Comparison of ENCODE assay signal across 1 cellular context in the genomic region with DNA sequence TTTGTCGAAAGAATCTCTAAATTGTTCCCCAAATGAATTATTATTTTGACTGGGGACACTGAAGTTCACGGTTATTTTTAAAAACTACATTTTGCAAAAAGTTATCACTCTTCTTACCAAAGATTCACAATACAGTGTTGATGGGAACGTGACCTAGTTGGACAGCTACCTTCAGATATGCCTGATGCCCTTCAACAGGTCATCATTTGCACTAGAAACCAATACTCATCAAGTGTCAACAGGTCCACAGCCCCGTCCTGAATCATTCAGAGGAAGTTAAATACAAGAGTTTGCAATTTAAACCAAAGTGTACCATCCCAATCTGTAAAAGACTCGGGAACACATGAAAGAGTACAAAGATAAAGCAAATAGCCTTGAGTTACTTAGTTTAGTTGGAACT.
TF ChIP-seq lines count a peak whose summit lies in the region.

No MANE protein-coding gene starts in this region.

TF ChIP-seq in HepG2, 621 proteins besides CTCF, POLR2A, EP300 and RAD21:
- TF ChIP-seq, protein P1, sequence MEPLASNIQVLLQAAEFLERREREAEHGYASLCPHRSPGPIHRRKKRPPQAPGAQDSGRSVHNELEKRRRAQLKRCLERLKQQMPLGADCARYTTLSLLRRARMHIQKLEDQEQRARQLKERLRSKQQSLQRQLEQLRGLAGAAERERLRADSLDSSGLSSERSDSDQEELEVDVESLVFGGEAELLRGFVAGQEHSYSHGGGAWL (CRISPR knock-in tag; IDR thresholded peaks at IDR 0.05): no peak
- TF ChIP-seq HMG20B (CRISPR knock-in tag; conservative IDR thresholded peaks at IDR 0.05): no peak
- no peak for TF ChIP-seq ZBTB20 (CRISPR knock-in tag; IDR thresholded peaks at IDR 0.05; ENCODE audit: borderline replicate concordance, low read depth)
- TF ChIP-seq, protein P2, sequence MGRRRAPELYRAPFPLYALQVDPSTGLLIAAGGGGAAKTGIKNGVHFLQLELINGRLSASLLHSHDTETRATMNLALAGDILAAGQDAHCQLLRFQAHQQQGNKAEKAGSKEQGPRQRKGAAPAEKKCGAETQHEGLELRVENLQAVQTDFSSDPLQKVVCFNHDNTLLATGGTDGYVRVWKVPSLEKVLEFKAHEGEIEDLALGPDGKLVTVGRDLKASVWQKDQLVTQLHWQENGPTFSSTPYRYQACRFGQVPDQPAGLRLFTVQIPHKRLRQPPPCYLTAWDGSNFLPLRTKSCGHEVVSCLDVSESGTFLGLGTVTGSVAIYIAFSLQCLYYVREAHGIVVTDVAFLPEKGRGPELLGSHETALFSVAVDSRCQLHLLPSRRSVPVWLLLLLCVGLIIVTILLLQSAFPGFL (CRISPR knock-in tag; IDR thresholded peaks at IDR 0.05): no peak
- no peak for TF ChIP-seq ZNF441 (CRISPR knock-in tag; IDR thresholded peaks at IDR 0.05; ENCODE audit: borderline replicate concordance)
- no peak for TF ChIP-seq NCOA1 (CRISPR knock-in tag; IDR thresholded peaks at IDR 0.05)
- TF ChIP-seq, protein P3, sequence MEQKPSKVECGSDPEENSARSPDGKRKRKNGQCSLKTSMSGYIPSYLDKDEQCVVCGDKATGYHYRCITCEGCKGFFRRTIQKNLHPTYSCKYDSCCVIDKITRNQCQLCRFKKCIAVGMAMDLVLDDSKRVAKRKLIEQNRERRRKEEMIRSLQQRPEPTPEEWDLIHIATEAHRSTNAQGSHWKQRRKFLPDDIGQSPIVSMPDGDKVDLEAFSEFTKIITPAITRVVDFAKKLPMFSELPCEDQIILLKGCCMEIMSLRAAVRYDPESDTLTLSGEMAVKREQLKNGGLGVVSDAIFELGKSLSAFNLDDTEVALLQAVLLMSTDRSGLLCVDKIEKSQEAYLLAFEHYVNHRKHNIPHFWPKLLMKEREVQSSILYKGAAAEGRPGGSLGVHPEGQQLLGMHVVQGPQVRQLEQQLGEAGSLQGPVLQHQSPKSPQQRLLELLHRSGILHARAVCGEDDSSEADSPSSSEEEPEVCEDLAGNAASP (CRISPR knock-in tag; IDR thresholded peaks at IDR 0.05; ENCODE audit: borderline replicate concordance): no peak
- no peak for TF ChIP-seq ZNF546 (CRISPR knock-in tag; conservative IDR thresholded peaks at IDR 0.05)
- no peak for TF ChIP-seq KLF6 (CRISPR knock-in tag; IDR thresholded peaks at IDR 0.05)
- no peak for TF ChIP-seq MIER2 (CRISPR knock-in tag; IDR thresholded peaks at IDR 0.05)
- TF ChIP-seq, protein P4, sequence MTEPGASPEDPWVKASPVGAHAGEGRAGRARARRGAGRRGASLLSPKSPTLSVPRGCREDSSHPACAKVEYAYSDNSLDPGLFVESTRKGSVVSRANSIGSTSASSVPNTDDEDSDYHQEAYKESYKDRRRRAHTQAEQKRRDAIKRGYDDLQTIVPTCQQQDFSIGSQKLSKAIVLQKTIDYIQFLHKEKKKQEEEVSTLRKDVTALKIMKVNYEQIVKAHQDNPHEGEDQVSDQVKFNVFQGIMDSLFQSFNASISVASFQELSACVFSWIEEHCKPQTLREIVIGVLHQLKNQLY (CRISPR knock-in tag; IDR thresholded peaks at IDR 0.05): no peak
- no peak for TF ChIP-seq ZNF761 (CRISPR knock-in tag; conservative IDR thresholded peaks at IDR 0.05)
- TF ChIP-seq, protein P5, sequence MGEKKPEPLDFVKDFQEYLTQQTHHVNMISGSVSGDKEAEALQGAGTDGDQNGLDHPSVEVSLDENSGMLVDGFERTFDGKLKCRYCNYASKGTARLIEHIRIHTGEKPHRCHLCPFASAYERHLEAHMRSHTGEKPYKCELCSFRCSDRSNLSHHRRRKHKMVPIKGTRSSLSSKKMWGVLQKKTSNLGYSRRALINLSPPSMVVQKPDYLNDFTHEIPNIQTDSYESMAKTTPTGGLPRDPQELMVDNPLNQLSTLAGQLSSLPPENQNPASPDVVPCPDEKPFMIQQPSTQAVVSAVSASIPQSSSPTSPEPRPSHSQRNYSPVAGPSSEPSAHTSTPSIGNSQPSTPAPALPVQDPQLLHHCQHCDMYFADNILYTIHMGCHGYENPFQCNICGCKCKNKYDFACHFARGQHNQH (CRISPR knock-in tag; IDR thresholded peaks at IDR 0.05): no peak
- TF ChIP-seq, protein P6, sequence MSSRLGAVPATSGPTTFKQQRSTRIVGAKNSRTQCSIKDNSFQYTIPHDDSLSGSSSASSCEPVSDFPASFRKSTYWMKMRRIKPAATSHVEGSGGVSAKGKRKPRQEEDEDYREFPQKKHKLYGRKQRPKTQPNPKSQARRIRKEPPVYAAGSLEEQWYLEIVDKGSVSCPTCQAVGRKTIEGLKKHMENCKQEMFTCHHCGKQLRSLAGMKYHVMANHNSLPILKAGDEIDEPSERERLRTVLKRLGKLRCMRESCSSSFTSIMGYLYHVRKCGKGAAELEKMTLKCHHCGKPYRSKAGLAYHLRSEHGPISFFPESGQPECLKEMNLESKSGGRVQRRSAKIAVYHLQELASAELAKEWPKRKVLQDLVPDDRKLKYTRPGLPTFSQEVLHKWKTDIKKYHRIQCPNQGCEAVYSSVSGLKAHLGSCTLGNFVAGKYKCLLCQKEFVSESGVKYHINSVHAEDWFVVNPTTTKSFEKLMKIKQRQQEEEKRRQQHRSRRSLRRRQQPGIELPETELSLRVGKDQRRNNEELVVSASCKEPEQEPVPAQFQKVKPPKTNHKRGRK (CRISPR knock-in tag; IDR thresholded peaks at IDR 0.05): no peak
TF ChIP-seq in HepG2: peak in this region for 0.
